In the genomic region with DNA sequence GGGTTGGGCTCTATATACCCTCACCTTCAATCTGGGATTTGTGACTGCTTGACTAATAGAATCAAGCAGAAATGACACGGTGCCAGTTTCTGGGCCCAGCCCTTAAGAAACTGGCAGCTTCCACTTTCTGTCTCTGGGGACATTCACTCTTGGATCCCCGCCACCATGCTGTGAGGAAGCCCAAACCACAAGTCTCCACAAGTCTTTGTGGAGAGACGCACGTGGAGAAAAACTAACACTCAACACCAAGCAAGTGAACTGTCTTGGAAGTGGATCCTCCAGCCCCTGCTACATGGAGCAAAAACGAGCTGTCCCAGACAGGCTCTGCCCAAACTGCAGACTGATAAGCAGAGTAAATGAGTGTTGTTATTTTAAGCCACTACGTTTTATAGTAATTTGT, we compare ENCODE assay signal across 11 cellular contexts. TPM values are rescaled to one million over a fixed set of nuclear protein-coding genes. Genes with fewer than 3 reads are reported as not detected.
DNase-seq lines count a peak whose midpoint lies in the region; ATAC-seq and TF ChIP-seq lines count a peak whose summit lies in the region.
"Had no signal": no experiment of that assay in that cellular context is flagged by ENCODE, and none has a peak within 500 bp of the region (broad histone marks: within the 10 kb centered on the region; RNA-seq: fewer than 3 reads in every experiment).

No MANE protein-coding gene starts in this region.

- H3K27me3 ChIP-seq in IMR-90 (ENCODE audit: control insufficient read depth, insufficient read depth, low read length), result no peaks in the 10 kb centered on the region
- H3K27me3 ChIP-seq in brain microvascular endothelial cell (replicated peaks), result no peaks in the 10 kb centered on the region

- TF ChIP-seq POLR2A in IMR-90 (IDR thresholded peaks at IDR 0.05; ENCODE audit: low read depth, low read length), result no peak

- H3K4me1 Mint-ChIP-seq in type B pancreatic cell (ENCODE audit: unreplicated experiment), result no peaks in the 10 kb centered on the region

- H3K27ac ChIP-seq in IMR-90 (ENCODE audit: insufficient read depth, low read length) (no peak overlapping the region), brain microvascular endothelial cell (peak overlapping the region; percentile 82)

- H3K23ac ChIP-seq in IMR-90 (ENCODE audit: low read depth, low read length), result no peak overlapping the region

- no peak for TF ChIP-seq RAD21 in IMR-90 (IDR thresholded peaks at IDR 0.05; ENCODE audit: low read length)

- H3K79me1 ChIP-seq in IMR-90 (ENCODE audit: low read depth in 1 of 2, low read length in 2 of 2), result peaks cover 5 to 33% of the 10 kb centered on the region in 2 experiments; a peak in 3 of 4 replicates

- peaks cover 32% of the 10 kb centered on the region for H3K27me3 Mint-ChIP-seq in type B pancreatic cell

- peaks cover 4% of the 10 kb centered on the region for H3K9me3 Mint-ChIP-seq in type B pancreatic cell

- H4K5ac ChIP-seq in IMR-90 (ENCODE audit: low read depth, low read length), result no peak overlapping the region

- H3K4me2 ChIP-seq in IMR-90 (ENCODE audit: low read depth, low read length), result no peak overlapping the region

- no peaks in the 10 kb centered on the region for H3K9me3 ChIP-seq in IMR-90 (ENCODE audit: control insufficient read depth, insufficient read depth, low read length)

- no peak for ATAC-seq in IMR-90 (ENCODE audit: low read depth)
- ATAC-seq: activated CD8-positive, alpha-beta memory T cell treated with anti-CD3 and anti-CD28 coated beads, Interleukin-2, amount 10 ng/mL, durations not matched to agents 7 days and 5 days had no signal

- whole genome bisulfite sequencing in IMR-90 (ENCODE audit: extremely low coverage in 2 of 2, insufficient read length in 1 of 2), 2 experiments, result 100% methylated on average over 1 of the region's 6 CpGs; no CpG with 5 or more reads in 1 of the 2 experiments

- H2AFZ ChIP-seq in IMR-90 (replicated peaks; ENCODE audit: low read length, poor library complexity), result peak overlapping the region; percentile 25

- no peak overlapping the region for H3K27ac Mint-ChIP-seq in type B pancreatic cell
- H3K27ac Mint-ChIP-seq: activated CD8-positive, alpha-beta memory T cell treated with anti-CD3 and anti-CD28 coated beads, Interleukin-2, amount 10 ng/mL, durations not matched to agents 7 days and 5 days had no signal

- H2BK15ac ChIP-seq in IMR-90 (ENCODE audit: low read depth, low read length), result peak overlapping the region; percentile 26; the same call in 1 of the 3 replicates

- intact Hi-C loops in IMR-90 (cut with micrococcal nuclease), result loop anchor here (2.0 to 5.0 kb wide), 4 partner anchors 39 to 368 kb away; no protein-coding TSS in a partner anchor

- H2AK9ac ChIP-seq in IMR-90 (replicated peaks; ENCODE audit: low read depth, low read length, poor library complexity), result no peak overlapping the region

- dilution Hi-C loops in IMR-90 (cut with HindIII; ENCODE audit: low sequenced_read_pairs, unreplicated experiment), result no loop called here

- peaks cover 9% of the 10 kb centered on the region for H3K4me1 ChIP-seq in IMR-90 (ENCODE audit: control insufficient read depth, insufficient read depth, low read length)

- H3K36me3 Mint-ChIP-seq in type B pancreatic cell, result no peaks in the 10 kb centered on the region
- H3K36me3 Mint-ChIP-seq: activated CD8-positive, alpha-beta memory T cell treated with anti-CD3 and anti-CD28 coated beads, Interleukin-2, amount 10 ng/mL, durations not matched to agents 7 days and 5 days had no signal

- H2BK20ac ChIP-seq in IMR-90 (ENCODE audit: low read depth, low read length), result no peak overlapping the region

- H3K4me3 ChIP-seq in IMR-90 (ENCODE audit: insufficient read depth, low read depth, low read length) (no peak overlapping the region), brain microvascular endothelial cell (ENCODE audit: low read depth, low read length) (no peak overlapping the region)

- H3K4me3 Mint-ChIP-seq in type B pancreatic cell, result peak overlapping the region; percentile 94
- H3K4me3 Mint-ChIP-seq: activated CD8-positive, alpha-beta memory T cell treated with anti-CD3 and anti-CD28 coated beads, Interleukin-2, amount 10 ng/mL, durations not matched to agents 7 days and 5 days had no signal

- no peak overlapping the region for H3K18ac ChIP-seq in IMR-90 (ENCODE audit: low read depth, low read length)

- H4K8ac ChIP-seq in IMR-90 (ENCODE audit: low read depth in 2 of 2, low read length in 2 of 2), result peak overlapping the region in 1 of 2 experiments; percentile 23; a peak in 2 of 4 replicates

- peak overlapping the region; percentile 86; the same call in 1 of the 2 replicates for H2BK120ac ChIP-seq in IMR-90 (ENCODE audit: low read depth, low read length)

- in situ Hi-C loops in IMR-90 (cut with MboI; ENCODE audit: low sequenced_read_pairs) (no loop called here), brain microvascular endothelial cell (cut with HindIII; ENCODE audit: low pct_ligation_motif_present, low sequenced_read_pairs) (loop anchor here (10.0 kb wide), 1 partner anchor 375 kb away; no protein-coding TSS in a partner anchor)

- no TSS peak for BruUV-seq in IMR-90 (replicated peaks; lab: Mats Ljungman, UMichigan)

- H3K9ac ChIP-seq in IMR-90 (ENCODE audit: low read depth, low read length), result no peak overlapping the region

- CTCF ChIA-PET in IMR-90 (lab: Yijun Ruan, JAX), result interaction anchor here (1.0 kb wide), 2 partner anchors 39 to 319 kb away, joined by 3 read pairs; no protein-coding TSS in a partner anchor

- H2AK5ac ChIP-seq in IMR-90 (ENCODE audit: low read depth, low read length), result peak overlapping the region; percentile 50; the same call in 1 of the 2 replicates

- H3K56ac ChIP-seq in IMR-90 (ENCODE audit: extremely low read depth, insufficient read depth, low read length), result no peak overlapping the region

- TF ChIP-seq CTCF in IMR-90 (conservative IDR thresholded peaks at IDR 0.05; ENCODE audit: low read depth, low read length) (no peak), brain microvascular endothelial cell (IDR thresholded peaks at IDR 0.05; ENCODE audit: low read depth, low read length, missing control alignments) (no peak), type B pancreatic cell (conservative IDR thresholded peaks at IDR 0.05) (no peak)

- POLR2A ChIA-PET in IMR-90 (lab: Charles Lee; ENCODE audit: unreplicated experiment), result no interaction called here

- H3K36me3 ChIP-seq in IMR-90 (ENCODE audit: control insufficient read depth, insufficient read depth, low read length) (peaks cover 1% of the 10 kb centered on the region; the same call in 1 of the 2 replicates), brain microvascular endothelial cell (replicated peaks) (peaks cover 2% of the 10 kb centered on the region)

- no peak overlapping the region for H2BK5ac ChIP-seq in IMR-90 (ENCODE audit: low read depth, low read length, poor library complexity, severe bottlenecking)

- H3K4ac ChIP-seq in IMR-90 (ENCODE audit: low read depth, low read length), result peak overlapping the region; percentile 87; the same call in 1 of the 2 replicates

- peak; percentile 47 for DNase-seq in IMR-90
- peak; percentile 88 for DNase-seq in brain microvascular endothelial cell
- DNase-seq in iris pigment epithelial cell (ENCODE audit: low read depth), result peak; percentile 55
- DNase-seq in type B pancreatic cell (ENCODE audit: extremely low spot score, unreplicated experiment), result no peak
- DNase-seq in SIG-M5 treated with dmso at 0.1 percent for 504 hours (lab: John Stamatoyannopoulos, UW; ENCODE audit: unreplicated experiment), result no peak
- no peak for DNase-seq in activated T-cell treated with anti-CD3 and anti-CD28 coated beads, Interleukin-2, amount 50 U/mL, for 1 hour
- DNase-seq in T-helper 1 cell, result no peak
- DNase-seq in NCI-H82 (lab: John Stamatoyannopoulos, UW), result no peak
- DNase-seq: activated CD8-positive, alpha-beta memory T cell treated with anti-CD3 and anti-CD28 coated beads, Interleukin-2, amount 10 ng/mL, durations not matched to agents 7 days and 5 days; NCI-H526; T-helper 2 cell had no signal

- H3K9me1 ChIP-seq in IMR-90 (ENCODE audit: insufficient read depth, low read length), result peaks cover 7% of the 10 kb centered on the region; the same call in 1 of the 2 replicates

- 0 out of 2 replicates have a peak overlapping the region, but pooled peaks have one; percentile 37 for H3K14ac ChIP-seq in IMR-90 (replicated peaks; ENCODE audit: low read depth, low read length)

- H4K91ac ChIP-seq in IMR-90 (ENCODE audit: insufficient read depth, low read depth, low read length), result no peak overlapping the region

- H4K20me1 ChIP-seq in IMR-90 (ENCODE audit: insufficient read depth, low read length), result no peaks in the 10 kb centered on the region

TF ChIP-seq in IMR-90, 13 proteins besides CTCF, POLR2A, EP300 and RAD21:
- TF ChIP-seq RCOR1 (IDR thresholded peaks at IDR 0.05; ENCODE audit: insufficient replicate concordance, low read length), result no peak
- TF ChIP-seq, protein P1, sequence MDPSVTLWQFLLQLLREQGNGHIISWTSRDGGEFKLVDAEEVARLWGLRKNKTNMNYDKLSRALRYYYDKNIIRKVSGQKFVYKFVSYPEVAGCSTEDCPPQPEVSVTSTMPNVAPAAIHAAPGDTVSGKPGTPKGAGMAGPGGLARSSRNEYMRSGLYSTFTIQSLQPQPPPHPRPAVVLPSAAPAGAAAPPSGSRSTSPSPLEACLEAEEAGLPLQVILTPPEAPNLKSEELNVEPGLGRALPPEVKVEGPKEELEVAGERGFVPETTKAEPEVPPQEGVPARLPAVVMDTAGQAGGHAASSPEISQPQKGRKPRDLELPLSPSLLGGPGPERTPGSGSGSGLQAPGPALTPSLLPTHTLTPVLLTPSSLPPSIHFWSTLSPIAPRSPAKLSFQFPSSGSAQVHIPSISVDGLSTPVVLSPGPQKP (IDR thresholded peaks at IDR 0.05; ENCODE audit: borderline replicate concordance, low read depth, low read length), result no peak
- TF ChIP-seq FOS (IDR thresholded peaks at IDR 0.05; ENCODE audit: low read depth, low read length), result no peak
- TF ChIP-seq SMC3 (IDR thresholded peaks at IDR 0.05; ENCODE audit: low read depth, low read length), result no peak

RNA-seq across cellular contexts. Expression of gene EDNRA, which starts 1.1 kb away (rescaled TPM):
- 6.5 and 7.8 TPM in 2 replicates for total RNA-seq in IMR-90 (2012; rRNA removed)
- 3.8 TPM in 2 replicates for polyA plus RNA-seq in IMR-90 (2012; rRNA removed)
- 2.1 and 3.1 TPM in 2 replicates for polyA plus RNA-seq in IMR-90 (2012; cell fraction: cytosol; rRNA removed)
- 0.92 and 5.8 TPM in 2 replicates for polyA plus RNA-seq in IMR-90 (2012; cell fraction: nucleus; rRNA removed; ENCODE audit: low replicate concordance)
- total RNA-seq in type B pancreatic cell (ENCODE audit: low replicate concordance), result 8.3 and 37.6 TPM in 2 replicates
- total RNA-seq: activated CD8-positive, alpha-beta memory T cell treated with anti-CD3 and anti-CD28 coated beads, Interleukin-2, amount 10 ng/mL, durations not matched to agents 7 days and 5 days had no signal

Comparison
In these comparisons a context has a peak if more than half of its experiments do, and no peak if none do; other contexts are left out.
1. DNase-seq: peak in IMR-90 (single experiment), brain microvascular endothelial cell (single experiment) and iris pigment epithelial cell (single experiment); none in type B pancreatic cell (single experiment), SIG-M5 treated with dmso at 0.1 percent for 504 hours (single experiment), activated T-cell treated with anti-CD3 and anti-CD28 coated beads, Interleukin-2, amount 50 U/mL, for 1 hour (single experiment), T-helper 1 cell (0 of 5) and NCI-H82 (single experiment).